Comparison of ENCODE assay signal across 8 cellular contexts in the genomic region with DNA sequence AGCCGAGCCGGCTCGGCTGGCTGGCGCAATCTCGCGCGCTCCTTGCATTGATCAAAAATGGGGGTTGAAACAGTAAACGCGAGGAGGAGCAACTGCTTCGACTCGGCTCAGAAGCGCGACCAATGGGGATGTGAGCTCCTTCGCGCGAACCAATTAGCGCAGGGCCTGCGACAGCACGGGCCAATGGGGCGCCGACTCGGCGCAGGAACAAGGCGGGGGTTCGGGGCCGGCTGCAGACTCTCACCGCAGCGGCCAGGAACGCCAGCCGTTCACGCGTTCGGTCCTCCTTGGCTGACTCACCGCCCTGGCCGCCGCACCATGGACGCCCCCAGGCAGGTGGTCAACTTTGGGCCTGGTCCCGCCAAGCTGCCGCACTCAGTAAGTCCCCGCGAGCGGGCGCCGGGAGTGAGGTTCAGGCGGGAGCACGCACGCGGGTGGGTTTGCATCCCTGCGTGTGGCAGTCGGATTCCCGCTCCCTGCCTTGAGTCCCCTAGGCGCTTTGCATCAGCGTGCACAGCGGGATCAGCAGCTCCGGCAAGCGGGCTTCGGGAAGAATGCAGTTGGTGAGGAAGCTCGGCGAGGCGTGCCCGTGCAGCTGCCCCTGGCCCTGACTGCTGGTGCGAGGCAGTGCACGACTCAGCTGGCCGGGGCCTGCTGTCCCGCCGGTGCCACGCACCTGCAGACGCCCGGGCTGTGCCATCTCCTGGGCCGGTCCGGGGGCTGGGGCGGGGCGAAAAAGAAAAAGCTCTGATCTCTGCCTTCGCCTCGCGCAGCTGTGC. TPM values are rescaled to one million over a fixed set of nuclear protein-coding genes. Genes with fewer than 3 reads are reported as not detected.
DNase-seq lines count a peak whose midpoint lies in the region; ATAC-seq and TF ChIP-seq lines count a peak whose summit lies in the region.

A gene (plus strand): TSS at position 233 of the 779 bp plus-strand sequence. CDS start 86 bp downstream, at position 319.

- peaks cover 22 to 33% of the 10 kb centered on the region in 2 donors for H3K36me3 Mint-ChIP-seq in activated naive CD4-positive, alpha-beta T cell treated with anti-CD3 and anti-CD28 coated beads, Interleukin-2, amount 50 U/mL, for 72 hours
- H3K36me3 Mint-ChIP-seq in osteocyte (ENCODE audit: unreplicated experiment): peaks cover 19% of the 10 kb centered on the region

- H3K36me3 ChIP-seq in thymus (ENCODE audit: control insufficient read depth, insufficient read depth): no peaks in the 10 kb centered on the region

- intact Hi-C loops in head of caudate nucleus (cut with DNase I): loop anchor here (10.0 kb wide), 1 partner anchor 172 kb away; no protein-coding TSS in a partner anchor

- H3K27me3 ChIP-seq in thymus (ENCODE audit: control insufficient read depth, insufficient read depth): no peaks in the 10 kb centered on the region

- peak within 1 kb of the TSS; percentile 56 for H3K4me3 ChIP-seq in thymus (ENCODE audit: low read length)

- DNase-seq in NCI-H1105 (lab: John Stamatoyannopoulos, UW): peak; percentile 96
- DNase-seq in SKM-1 (lab: John Stamatoyannopoulos, UW; ENCODE audit: unreplicated experiment): peak; percentile 63
- DNase-seq in activated naive CD4-positive, alpha-beta T cell treated with anti-CD3 and anti-CD28 coated beads, Interleukin-2, amount 50 U/mL, for 72 hours (ENCODE audit: low spot score in 2 of 2): peak; percentile 88 to 92
- peak; percentile 87 to 98 (median 94) for DNase-seq in head of caudate nucleus
- DNase-seq in osteocyte (ENCODE audit: extremely low spot score, unreplicated experiment): peak; percentile 97

- peak; percentile 50 for TF ChIP-seq POLR2A in GM10847 (IDR thresholded peaks at IDR 0.05; ENCODE audit: extremely low read depth, insufficient read length)

- peak; percentile 98 for ATAC-seq in HG02623 (IDR thresholded peaks at IDR 0.05; ENCODE audit: unreplicated experiment)
- peak; percentile 93 to 98 for ATAC-seq in activated naive CD4-positive, alpha-beta T cell treated with anti-CD3 and anti-CD28 coated beads, Interleukin-2, amount 50 U/mL, for 72 hours

- WGBS in thymus: 1% methylated on average over 76 of the region's 76 CpGs

- peaks cover 9% of the 10 kb centered on the region for H3K4me1 ChIP-seq in thymus (ENCODE audit: control insufficient read depth, insufficient read depth, low read length)

- H3K27ac Mint-ChIP-seq in activated naive CD4-positive, alpha-beta T cell treated with anti-CD3 and anti-CD28 coated beads, Interleukin-2, amount 50 U/mL, for 72 hours: peak within 1 kb of the TSS; percentile 92 to 98
- H3K27ac Mint-ChIP-seq in osteocyte (ENCODE audit: unreplicated experiment): peak within 1 kb of the TSS; percentile 97

- H3K9me3 ChIP-seq in thymus (ENCODE audit: control insufficient read depth): no peaks in the 10 kb centered on the region

- H3K27ac ChIP-seq in thymus (ENCODE audit: low read depth): peak within 1 kb of the TSS; percentile 48

- peaks cover 31% of the 10 kb centered on the region for H3K4me1 Mint-ChIP-seq in osteocyte (ENCODE audit: unreplicated experiment)

- TF ChIP-seq CTCF in osteocyte (IDR thresholded peaks at IDR 0.05): no peak

- no peaks in the 10 kb centered on the region for H3K27me3 Mint-ChIP-seq in osteocyte (ENCODE audit: unreplicated experiment)

- H3K4me3 Mint-ChIP-seq in osteocyte (ENCODE audit: unreplicated experiment): peak within 1 kb of the TSS; percentile 88

- H3K9me3 Mint-ChIP-seq in activated naive CD4-positive, alpha-beta T cell treated with anti-CD3 and anti-CD28 coated beads, Interleukin-2, amount 50 U/mL, for 72 hours: no peaks in the 10 kb centered on the region
- H3K9me3 Mint-ChIP-seq in osteocyte (ENCODE audit: unreplicated experiment): no peaks in the 10 kb centered on the region

RNA-seq across cellular contexts. Expression of the gene that starts here (rescaled TPM):
- total RNA-seq in activated naive CD4-positive, alpha-beta T cell treated with anti-CD3 and anti-CD28 coated beads, Interleukin-2, amount 50 U/mL, for 72 hours: 10 to 100 TPM; 57.6 to 93.6 TPM
- total RNA-seq in osteocyte: 171 and 179 TPM in 2 replicates
- 21.7 TPM for polyA plus RNA-seq in thymus

Comparison
In these comparisons a context has a peak if more than half of its experiments do, and no peak if none do; other contexts are left out.
1. Peak in every context shown above with its lines: DNase-seq, ATAC-seq, H3K4me3 ChIP-seq and H3K27ac ChIP-seq.